Comparison of ENCODE assay signal across 21 cellular contexts in the genomic region with DNA sequence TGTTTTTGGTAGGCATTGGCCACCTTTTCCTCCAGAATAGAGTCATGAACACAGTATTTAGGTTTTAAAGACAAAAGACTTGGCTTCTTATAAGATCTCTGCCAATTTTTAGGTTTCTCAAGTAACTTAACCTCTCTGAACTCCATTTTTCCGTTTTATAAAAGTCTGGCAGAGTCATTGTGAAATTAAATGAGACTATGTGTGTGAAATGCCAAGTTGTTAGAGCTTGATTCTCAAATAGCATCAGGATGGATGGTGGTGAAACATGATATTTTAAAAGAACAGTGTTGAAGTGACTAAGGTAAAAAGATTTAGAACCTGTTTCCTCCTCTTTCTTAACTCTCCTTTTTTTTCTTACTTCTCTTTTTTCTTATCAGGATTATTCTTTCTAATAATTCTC.
DNase-seq lines count a peak whose midpoint lies in the region; ATAC-seq, FAIRE-seq and TF ChIP-seq lines count a peak whose summit lies in the region.
"Had no signal": no experiment of that assay in that cellular context is flagged by ENCODE, and none has a peak within 500 bp of the region (broad histone marks: within the 10 kb centered on the region; RNA-seq: fewer than 3 reads in every experiment).

No MANE protein-coding gene starts in this region.

- no peak overlapping the region for H2AFZ ChIP-seq in astrocyte (ENCODE audit: low read depth, low read length)
- H2AFZ ChIP-seq: GM23338 had no signal

- H4K20me1 ChIP-seq in astrocyte (ENCODE audit: insufficient read depth, low read length): no peaks in the 10 kb centered on the region

- no peak overlapping the region for H3K27ac ChIP-seq in astrocyte (ENCODE audit: low read depth, low read length)

- DNase-seq in EH (ENCODE audit: low read depth) (peak; percentile 10), astrocyte (ENCODE audit: low read depth) (peak; percentile 23), fibroblast of the aortic adventitia (ENCODE audit: low read depth) (peak; percentile 57), skeletal muscle cell (ENCODE audit: low read depth) (peak; percentile 58), GM13976 (ENCODE audit: low spot score) (no peak), D341Med (ENCODE audit: low spot score) (no peak)
- DNase-seq: GDM1, KG1, NCI-H1417, NCI-H187, NCI-H2107, NCI-H526, PC-3, RPMI8226, SHP77 treated with DMSO at 0.1 percent for 48 hours, SK-N-SH had no signal

- H3K36me3 ChIP-seq in astrocyte (ENCODE audit: insufficient read depth, low read length): no peaks in the 10 kb centered on the region

- H3K36me3 Mint-ChIP-seq in astrocyte (ENCODE audit: low read depth, unreplicated experiment): no peaks in the 10 kb centered on the region
- H3K36me3 Mint-ChIP-seq: CD14-positive monocyte had no signal

- peaks cover 6% of the 10 kb centered on the region for H3K9me3 Mint-ChIP-seq in astrocyte (ENCODE audit: unreplicated experiment)

- no peaks in the 10 kb centered on the region for H3K4me1 Mint-ChIP-seq in astrocyte (ENCODE audit: low read depth, unreplicated experiment)
- H3K4me1 Mint-ChIP-seq: CD14-positive monocyte, GM23338 had no signal

- no peak overlapping the region for H3K4me3 Mint-ChIP-seq in astrocyte (ENCODE audit: unreplicated experiment)
- H3K4me3 Mint-ChIP-seq: CD14-positive monocyte, GM23338 had no signal

- in situ Hi-C loops in GM13976 (cut with MboI; ENCODE audit: low sequenced_read_pairs, unreplicated experiment): no loop called here

- H3K27ac Mint-ChIP-seq in astrocyte (ENCODE audit: unreplicated experiment): no peak overlapping the region
- H3K27ac Mint-ChIP-seq: CD14-positive monocyte, GM23338 had no signal

- no peaks in the 10 kb centered on the region for H3K9me3 ChIP-seq in astrocyte (ENCODE audit: insufficient read depth, low read depth, low read length)
- H3K9me3 ChIP-seq: SK-N-SH had no signal

- no peak overlapping the region for H3K9ac ChIP-seq in astrocyte (ENCODE audit: low read length)
- H3K9ac ChIP-seq: SK-N-SH had no signal

- no peak overlapping the region for H3K4me2 ChIP-seq in astrocyte (ENCODE audit: low read length)
- H3K4me2 ChIP-seq: GM23338, SK-N-SH had no signal

- H3K79me2 ChIP-seq in astrocyte (ENCODE audit: insufficient read depth, low read length): no peaks in the 10 kb centered on the region

- TF ChIP-seq CTCF in astrocyte (IDR thresholded peaks at IDR 0.05; ENCODE audit: insufficient read depth, low read depth, low read length) (no peak), fibroblast of the aortic adventitia (IDR thresholded peaks at IDR 0.05; ENCODE audit: insufficient read depth, low read length) (no peak), GM13976 (IDR thresholded peaks at IDR 0.05; ENCODE audit: borderline replicate concordance, control extremely low read depth, extremely low read depth, insufficient read depth, missing control alignments) (no peak)

- ATAC-seq in GM21825 (IDR thresholded peaks at IDR 0.05; ENCODE audit: unreplicated experiment): no peak
- ATAC-seq: GM23338, HCT116, HepG2, PC-3 had no signal

- no peaks in the 10 kb centered on the region for H3K4me1 ChIP-seq in astrocyte (ENCODE audit: insufficient read depth, low read length)

- no peaks in the 10 kb centered on the region for H3K27me3 Mint-ChIP-seq in astrocyte (ENCODE audit: low read depth, unreplicated experiment)

- H3K4me3 ChIP-seq in astrocyte (ENCODE audit: insufficient read depth, low read depth, low read length) (no peak overlapping the region), fibroblast of the aortic adventitia (ENCODE audit: low read depth, low read length) (no peak overlapping the region), skeletal muscle cell (ENCODE audit: low read depth, low read length) (no peak overlapping the region)
- H3K4me3 ChIP-seq: GM23338 had no signal

- H3K27me3 ChIP-seq in astrocyte (ENCODE audit: insufficient read depth, low read length): no peaks in the 10 kb centered on the region

- no peak for FAIRE-seq in astrocyte (lab: Jason Lieb, UNC)
- FAIRE-seq: HepG2 had no signal

Comparison
In these comparisons a context has a peak if more than half of its experiments do, and no peak if none do; other contexts are left out.
1. DNase-seq: peak in EH (single experiment), astrocyte (single experiment), fibroblast of the aortic adventitia (single experiment) and skeletal muscle cell (single experiment); none in GM13976 (single experiment) and D341Med (single experiment).